In genomic region chr5:125725686-125726085, GRCh38 we compare ENCODE assay signal across 15 cellular contexts.
"Had no signal": no experiment of that assay in that cellular context is flagged by ENCODE, and none has a peak within 500 bp of the region (broad histone marks: within the 10 kb centered on the region; RNA-seq: fewer than 3 reads in every experiment).

No MANE protein-coding gene starts in this region.

- H3K36me3 ChIP-seq: heart right ventricle, uterus had no signal

- H3K27ac Mint-ChIP-seq: endodermal cell, natural killer cell, type B pancreatic cell had no signal

- H3K4me1 ChIP-seq: heart right ventricle, parathyroid adenoma, psoas muscle, uterus had no signal

- H3K27me3 ChIP-seq: heart right ventricle, uterus had no signal

- DNase-seq: effector CD4-positive, alpha-beta T cell; endodermal cell; erythroblast; heart right ventricle; kidney glomerular epithelial cell; natural killer cell; psoas muscle; stimulated activated CD4-positive, alpha-beta T cell treated with anti-CD3 and anti-CD28 coated beads, Interleukin-2, amount 100 ng/mL, for 24 hours; stimulated activated naive CD4-positive, alpha-beta T cell; uterus had no signal

- H3K27me3 Mint-ChIP-seq: type B pancreatic cell had no signal

- H3K4me1 Mint-ChIP-seq: endodermal cell, natural killer cell had no signal

- H3K4me3 Mint-ChIP-seq: endodermal cell, natural killer cell, type B pancreatic cell had no signal

- H3K36me3 Mint-ChIP-seq: natural killer cell, type B pancreatic cell had no signal

- H3K9me3 ChIP-seq: psoas muscle, uterus had no signal

- H3K4me3 ChIP-seq: coronary artery, heart right ventricle, psoas muscle, skin epidermis, uterus had no signal

- H3K27ac ChIP-seq: coronary artery, heart right ventricle, parathyroid adenoma, psoas muscle, skin epidermis, uterus had no signal

- ATAC-seq: heart right ventricle, natural killer cell, sciatic nerve had no signal
